8 cellular contexts compared by ENCODE assay signal in the genomic region with DNA sequence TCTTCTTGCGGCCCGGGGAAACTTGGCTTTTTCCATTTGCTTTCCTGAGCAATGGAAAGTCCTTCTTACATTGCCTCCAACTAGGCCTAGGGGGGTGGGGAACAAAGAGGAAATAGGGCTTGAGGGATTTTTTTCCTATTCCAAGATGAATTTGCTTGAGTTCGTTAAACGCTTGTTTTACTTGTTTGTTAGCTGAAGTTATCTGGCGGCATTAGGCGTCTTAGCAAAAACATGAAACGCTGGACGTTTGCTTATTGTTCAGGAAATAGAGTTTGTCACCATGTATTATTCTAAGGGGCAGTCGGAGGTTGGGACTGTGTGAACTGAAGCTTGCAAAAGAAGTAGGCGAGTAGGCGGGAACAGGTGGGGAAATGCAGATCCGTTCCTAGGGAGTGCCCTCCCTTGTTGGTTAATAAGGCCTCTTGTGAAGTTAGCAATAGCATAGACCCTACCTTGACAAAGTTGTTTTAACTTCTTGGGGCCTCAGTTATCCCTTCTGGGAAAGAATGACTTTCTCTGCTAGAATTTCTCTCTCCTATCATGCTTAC. TPM values are rescaled to one million over a fixed set of nuclear protein-coding genes. Genes with fewer than 3 reads are reported as not detected.
A peak's percentile ranks its signal among the peaks of the same experiment; 100 is the strongest.
DNase-seq lines count a peak whose midpoint lies in the region; ATAC-seq and TF ChIP-seq lines count a peak whose summit lies in the region.

No MANE protein-coding gene starts in this region.

- peak overlapping the region; percentile 78 for H3K9ac ChIP-seq in ES-I3 (ENCODE audit: low read depth, low read length)

- H3K36me3 Mint-ChIP-seq in effector memory CD8-positive, alpha-beta T cell (ENCODE audit: insufficient read depth) = no peaks in the 10 kb centered on the region
- H3K36me3 Mint-ChIP-seq in osteocyte (ENCODE audit: unreplicated experiment) = peaks cover 12% of the 10 kb centered on the region

- no peak for ATAC-seq in effector memory CD8-positive, alpha-beta T cell (replicated peaks)
- no peak for ATAC-seq in GM21447 (IDR thresholded peaks at IDR 0.05; ENCODE audit: unreplicated experiment)

- H3K27ac Mint-ChIP-seq in effector memory CD8-positive, alpha-beta T cell = no peak overlapping the region
- no peak overlapping the region for H3K27ac Mint-ChIP-seq in osteocyte (ENCODE audit: unreplicated experiment)

- no peaks in the 10 kb centered on the region for H3K9me3 Mint-ChIP-seq in effector memory CD8-positive, alpha-beta T cell
- no peaks in the 10 kb centered on the region for H3K9me3 Mint-ChIP-seq in osteocyte (ENCODE audit: unreplicated experiment)

- H3K36me3 ChIP-seq in ES-I3 (ENCODE audit: insufficient read depth, low read length) = no peaks in the 10 kb centered on the region

- TF ChIP-seq CTCF in osteocyte (IDR thresholded peaks at IDR 0.05) = no peak

- peak overlapping the region; percentile 23 to 66 for H3K4me3 Mint-ChIP-seq in effector memory CD8-positive, alpha-beta T cell
- peak overlapping the region; percentile 75 for H3K4me3 Mint-ChIP-seq in osteocyte (ENCODE audit: unreplicated experiment)

- H3K9me3 ChIP-seq in ES-I3 (ENCODE audit: control insufficient read depth, insufficient read depth, low read length) = no peaks in the 10 kb centered on the region

- DNase-seq in NCI-H1105 treated with DMSO at 0.1 percent for 48 hours (lab: John Stamatoyannopoulos, UW) (peak; percentile 55), osteocyte (ENCODE audit: extremely low spot score, unreplicated experiment) (no peak), D341Med (ENCODE audit: low spot score) (no peak), UCSD-AML1 (lab: John Stamatoyannopoulos, UW; ENCODE audit: unreplicated experiment) (no peak), HCEC 1CT (no peak)
- no peak for DNase-seq in effector memory CD8-positive, alpha-beta T cell

- peaks cover 17% of the 10 kb centered on the region; the same call in 1 of the 2 replicates for H3K4me1 ChIP-seq in ES-I3 (ENCODE audit: insufficient read depth, low read length)

- H3K4me1 Mint-ChIP-seq in effector memory CD8-positive, alpha-beta T cell (ENCODE audit: low read depth in 2 of 2) = peaks cover 8 to 17% of the 10 kb centered on the region in 2 donors
- H3K4me1 Mint-ChIP-seq in osteocyte (ENCODE audit: unreplicated experiment) = peaks cover 72% of the 10 kb centered on the region

- peaks cover 25 to 61% of the 10 kb centered on the region in 2 donors for H3K27me3 Mint-ChIP-seq in effector memory CD8-positive, alpha-beta T cell
- no peaks in the 10 kb centered on the region for H3K27me3 Mint-ChIP-seq in osteocyte (ENCODE audit: unreplicated experiment)

RNA-seq across cellular contexts. Expression of gene CABLES1, which starts 1.9 kb away (rescaled TPM):
- total RNA-seq in osteocyte = 50.9 and 51.2 TPM in 2 replicates
